In genomic region chr16:82720414-82720813, GRCh38 we compare ENCODE assay signal across 3 cellular contexts.
"Had no signal": no experiment of that assay in that cellular context is flagged by ENCODE, and none has a peak within 500 bp of the region (broad histone marks: within the 10 kb centered on the region; RNA-seq: fewer than 3 reads in every experiment).

No MANE protein-coding gene starts in this region.

- DNase-seq: GDM1, GF-D8 had no signal

- H3K4me3 ChIP-seq: GM12878 had no signal
